Comparison of ENCODE assay signal across 35 cellular contexts in genomic region chr6:7585287-7585930, GRCh38. TPM values are rescaled to one million over a fixed set of nuclear protein-coding genes. Genes with fewer than 3 reads are reported as not detected.
"Had no signal": no experiment of that assay in that cellular context is flagged by ENCODE, and none has a peak within 500 bp of the region (broad histone marks: within the 10 kb centered on the region; RNA-seq: fewer than 3 reads in every experiment).

No MANE protein-coding gene starts in this region.

- H3K4me3 ChIP-seq: ascending aorta, esophagus squamous epithelium, gastroesophageal sphincter, heart right ventricle had no signal

- H3K27ac ChIP-seq: ascending aorta, brain microvascular endothelial cell, epithelial cell of prostate, esophagus squamous epithelium, gastroesophageal sphincter, heart right ventricle, WERI-Rb-1 had no signal

- H3K9me3 Mint-ChIP-seq: activated CD4-positive, alpha-beta memory T cell treated with anti-CD3 and anti-CD28 coated beads for 36 hours; activated CD4-positive, alpha-beta T cell treated with anti-CD3 and anti-CD28 coated beads, Interleukin-2, amount 10 ng/mL, durations not matched to agents 24 days and 14 days; activated naive CD4-positive, alpha-beta T cell treated with anti-CD3 and anti-CD28 coated beads for 36 hours; activated naive CD4-positive, alpha-beta T cell treated with anti-CD3 and anti-CD28 coated beads, Interleukin-2, amount 50 U/mL, for 24 hours; activated naive CD8-positive, alpha-beta T cell treated with anti-CD3 and anti-CD28 coated beads for 36 hours; activated naive CD8-positive, alpha-beta T cell treated with anti-CD3 and anti-CD28 coated beads, Interleukin-2, amount 50 U/mL, for 24 hours; activated T-helper 1 cell treated with anti-CD3 and anti-CD28 coated beads, Interleukin-12 subunit alpha, Interleukin-12 subunit beta, Interleukin-2, Interleukin-4 antibody, amounts not matched to agents 30 ng/mL and 10 ng/mL and 1 ng/mL, durations not matched to agents 14 hours and 24 hours and 36 hours; activated T-helper 2 cell treated with anti-CD3 and anti-CD28 coated beads, Interferon-gamma antibody, Interleukin-2, Interleukin-4, amounts not matched to agents 10 μg/mL and 5 μg/mL and 100 μg/mL, durations not matched to agents 14 hours and 24 hours and 36 hours; central memory CD8-positive, alpha-beta T cell; effector memory CD8-positive, alpha-beta T cell; T-helper 2 cell treated with Interferon-gamma antibody and Interleukin-4, amounts not matched to agents 5 μg/mL and 100 μg/mL, for 36 hours had no signal

- DNase-seq: activated CD4-positive, alpha-beta memory T cell treated with anti-CD3 and anti-CD28 coated beads for 36 hours; activated CD4-positive, alpha-beta T cell treated with anti-CD3 and anti-CD28 coated beads for 36 hours; activated CD4-positive, alpha-beta T cell treated with anti-CD3 and anti-CD28 coated beads, Interleukin-2, amount 10 ng/mL, durations not matched to agents 24 days and 14 days; activated CD4-positive, CD25-positive, alpha-beta regulatory T cell; activated CD4-positive, CD25-positive, alpha-beta regulatory T cell treated with anti-CD3 and anti-CD28 coated beads, Interleukin-2, amount 50 U/mL, for 72 hours; activated CD8-positive, alpha-beta memory T cell treated with anti-CD3 and anti-CD28 coated beads, Interleukin-2, amount 10 ng/mL, durations not matched to agents 7 days and 5 days; activated CD8-positive, alpha-beta memory T cell treated with anti-CD3 and anti-CD28 coated beads, Interleukin-2, amount 50 U/mL, for 4 hours; activated CD8-positive, alpha-beta T cell treated with anti-CD3 and anti-CD28 coated beads, Interleukin-2, amount 10 ng/mL, durations not matched to agents 7 days and 5 days; activated effector memory CD4-positive, alpha-beta T cell treated with anti-CD3 and anti-CD28 coated beads, Interleukin-2, amount 50 U/mL, for 16 hours; activated naive CD4-positive, alpha-beta T cell treated with anti-CD3 and anti-CD28 coated beads for 36 hours; activated naive CD8-positive, alpha-beta T cell treated with anti-CD3 and anti-CD28 coated beads for 36 hours; activated naive CD8-positive, alpha-beta T cell treated with anti-CD3 and anti-CD28 coated beads, Interleukin-2, amount 50 U/mL, for 24 hours; activated T-cell treated with anti-CD3 and anti-CD28 coated beads, Interleukin-2, amount 50 U/mL, for 1 hour; activated T-cell treated with anti-CD3 and anti-CD28 coated beads, Interleukin-2, amount 50 U/mL, for 48 hours; brain microvascular endothelial cell; cortex of kidney; dermis blood vessel endothelial cell; effector CD4-positive, alpha-beta T cell; effector memory CD8-positive, alpha-beta T cell; esophagus squamous epithelium; foreskin melanocyte; heart right ventricle; T-helper 1 cell; T-helper 17 cell; T1000; WERI-Rb-1 had no signal

- ATAC-seq: activated CD4-positive, alpha-beta T cell treated with anti-CD3 and anti-CD28 coated beads for 36 hours; activated CD8-positive, alpha-beta memory T cell treated with anti-CD3 and anti-CD28 coated beads, Interleukin-2, amount 10 ng/mL, durations not matched to agents 7 days and 5 days; activated CD8-positive, alpha-beta T cell treated with anti-CD3 and anti-CD28 coated beads, Interleukin-2, amount 10 ng/mL, durations not matched to agents 7 days and 5 days; activated naive CD8-positive, alpha-beta T cell treated with anti-CD3 and anti-CD28 coated beads, Interleukin-2, amount 50 U/mL, for 24 hours; effector memory CD8-positive, alpha-beta T cell; gastroesophageal sphincter; heart right ventricle; T-helper 17 cell had no signal

- H3K27me3 ChIP-seq: ascending aorta, brain microvascular endothelial cell, esophagus squamous epithelium, gastroesophageal sphincter, heart right ventricle had no signal

- H3K36me3 Mint-ChIP-seq: activated naive CD4-positive, alpha-beta T cell treated with anti-CD3 and anti-CD28 coated beads, Interleukin-2, amount 50 U/mL, for 24 hours had no signal

- H3K27me3 Mint-ChIP-seq: activated CD4-positive, alpha-beta T cell treated with anti-CD3 and anti-CD28 coated beads for 36 hours; activated naive CD4-positive, alpha-beta T cell treated with anti-CD3 and anti-CD28 coated beads, Interleukin-2, amount 50 U/mL, for 24 hours; activated naive CD8-positive, alpha-beta T cell treated with anti-CD3 and anti-CD28 coated beads for 36 hours; T-helper 17 cell had no signal

- H3K27ac Mint-ChIP-seq: activated CD4-positive, alpha-beta memory T cell treated with anti-CD3 and anti-CD28 coated beads for 36 hours; activated CD4-positive, alpha-beta T cell treated with anti-CD3 and anti-CD28 coated beads for 36 hours; activated CD4-positive, alpha-beta T cell treated with anti-CD3 and anti-CD28 coated beads, Interleukin-2, amount 10 ng/mL, durations not matched to agents 24 days and 14 days; activated CD8-positive, alpha-beta memory T cell treated with anti-CD3 and anti-CD28 coated beads, Interleukin-2, amount 10 ng/mL, durations not matched to agents 7 days and 5 days; activated CD8-positive, alpha-beta T cell treated with anti-CD3 and anti-CD28 coated beads, Interleukin-2, amount 10 ng/mL, durations not matched to agents 7 days and 5 days; activated naive CD4-positive, alpha-beta T cell treated with anti-CD3 and anti-CD28 coated beads for 36 hours; activated naive CD4-positive, alpha-beta T cell treated with anti-CD3 and anti-CD28 coated beads, Interleukin-2, amount 50 U/mL, for 24 hours; activated naive CD8-positive, alpha-beta T cell treated with anti-CD3 and anti-CD28 coated beads for 36 hours; activated naive CD8-positive, alpha-beta T cell treated with anti-CD3 and anti-CD28 coated beads, Interleukin-2, amount 50 U/mL, for 24 hours; activated T-helper 1 cell treated with anti-CD3 and anti-CD28 coated beads, Interleukin-12 subunit alpha, Interleukin-12 subunit beta, Interleukin-2, Interleukin-4 antibody, amounts not matched to agents 30 ng/mL and 10 ng/mL and 1 ng/mL, durations not matched to agents 14 hours and 24 hours and 36 hours; activated T-helper 2 cell treated with anti-CD3 and anti-CD28 coated beads, Interferon-gamma antibody, Interleukin-2, Interleukin-4, amounts not matched to agents 10 μg/mL and 5 μg/mL and 100 μg/mL, durations not matched to agents 14 hours and 24 hours and 36 hours; effector memory CD8-positive, alpha-beta T cell; T-helper 17 cell; T-helper 2 cell treated with Interferon-gamma antibody and Interleukin-4, amounts not matched to agents 5 μg/mL and 100 μg/mL, for 36 hours had no signal

- H3K36me3 ChIP-seq: ascending aorta, gastroesophageal sphincter had no signal

- H3K4me3 Mint-ChIP-seq: activated CD4-positive, alpha-beta memory T cell treated with anti-CD3 and anti-CD28 coated beads for 36 hours; activated CD4-positive, alpha-beta T cell treated with anti-CD3 and anti-CD28 coated beads for 36 hours; activated CD4-positive, alpha-beta T cell treated with anti-CD3 and anti-CD28 coated beads, Interleukin-2, amount 10 ng/mL, durations not matched to agents 24 days and 14 days; activated CD8-positive, alpha-beta memory T cell treated with anti-CD3 and anti-CD28 coated beads, Interleukin-2, amount 10 ng/mL, durations not matched to agents 7 days and 5 days; activated CD8-positive, alpha-beta T cell treated with anti-CD3 and anti-CD28 coated beads, Interleukin-2, amount 10 ng/mL, durations not matched to agents 7 days and 5 days; activated naive CD4-positive, alpha-beta T cell treated with anti-CD3 and anti-CD28 coated beads for 36 hours; activated naive CD4-positive, alpha-beta T cell treated with anti-CD3 and anti-CD28 coated beads, Interleukin-2, amount 50 U/mL, for 24 hours; activated naive CD8-positive, alpha-beta T cell treated with anti-CD3 and anti-CD28 coated beads for 36 hours; activated naive CD8-positive, alpha-beta T cell treated with anti-CD3 and anti-CD28 coated beads, Interleukin-2, amount 50 U/mL, for 24 hours; activated T-helper 1 cell treated with anti-CD3 and anti-CD28 coated beads, Interleukin-12 subunit alpha, Interleukin-12 subunit beta, Interleukin-2, Interleukin-4 antibody, amounts not matched to agents 30 ng/mL and 10 ng/mL and 1 ng/mL, durations not matched to agents 14 hours and 24 hours and 36 hours; central memory CD8-positive, alpha-beta T cell; effector memory CD8-positive, alpha-beta T cell; T-helper 17 cell; T-helper 2 cell treated with Interferon-gamma antibody and Interleukin-4, amounts not matched to agents 5 μg/mL and 100 μg/mL, for 36 hours had no signal

- H3K9me3 ChIP-seq: ascending aorta, esophagus squamous epithelium, gastroesophageal sphincter, heart right ventricle had no signal

RNA-seq across cellular contexts. Expression of gene DSP, which starts 43.9 kb away (rescaled TPM):
- total RNA-seq: activated CD4-positive, alpha-beta T cell treated with anti-CD3 and anti-CD28 coated beads, Interleukin-2, amount 10 ng/mL, durations not matched to agents 24 days and 14 days; activated T-helper 1 cell treated with anti-CD3 and anti-CD28 coated beads, Interleukin-12 subunit alpha, Interleukin-12 subunit beta, Interleukin-2, Interleukin-4 antibody, amounts not matched to agents 30 ng/mL and 10 ng/mL and 1 ng/mL, durations not matched to agents 14 hours and 24 hours and 36 hours; fibroblast of lung had no signal
